Comparison of ENCODE assay signal across 8 cellular contexts in genomic region chr7:101538596-101539459, GRCh38.
A peak's percentile ranks its signal among the peaks of the same experiment; 100 is the strongest.
DNase-seq lines count a peak whose midpoint lies in the region; ATAC-seq, FAIRE-seq and TF ChIP-seq lines count a peak whose summit lies in the region.

No MANE protein-coding gene starts in this region.

- POLR2A ChIA-PET in Panc1 (lab: Charles Lee) = interaction anchor here (0.6 kb wide), 1 partner anchor 183 kb away, joined by 3 read pairs; no protein-coding TSS in a partner anchor

- no peak for FAIRE-seq in frontal cortex (lab: Jason Lieb, UNC)

- intact Hi-C loops in Panc1 (cut with micrococcal nuclease; ENCODE audit: unreplicated experiment) = no loop called here
- intact Hi-C loops in vagina (cut with DNase I) = loop anchor here (2.0 kb wide), 1 partner anchor 728 kb away; no protein-coding TSS in a partner anchor

- H3K27ac ChIP-seq in Panc1 (ENCODE audit: low read length) (peak overlapping the region; percentile 18; the same call in 1 of the 2 replicates), vagina (no peak overlapping the region)

- CTCF ChIA-PET in Panc1 (lab: Charles Lee) = interaction anchor here (0.6 kb wide), 1 partner anchor 350 kb away, joined by 4 read pairs; no protein-coding TSS in a partner anchor

- TF ChIP-seq POLR2A in vagina (IDR thresholded peaks at IDR 0.05) = no peak

- H3K27me3 ChIP-seq in Panc1 (ENCODE audit: control insufficient read depth, insufficient read depth, low read length) = no peaks in the 10 kb centered on the region
- H3K27me3 ChIP-seq in vagina = no peaks in the 10 kb centered on the region

- no TSS peak for BruUV-seq in Panc1 (replicated peaks; lab: Mats Ljungman, UMichigan)

- no peaks in the 10 kb centered on the region for H3K36me3 ChIP-seq in Panc1 (ENCODE audit: control insufficient read depth, insufficient read depth, low read length)
- no peaks in the 10 kb centered on the region for H3K36me3 ChIP-seq in vagina

- TF ChIP-seq CTCF in Panc1 (IDR thresholded peaks at IDR 0.05) (peak; percentile 96), vagina (IDR thresholded peaks at IDR 0.05) (peak; percentile 69 to 82 (median 81))

- peak; percentile 78 for ATAC-seq in Panc1
- ATAC-seq in GM18868 (IDR thresholded peaks at IDR 0.05; ENCODE audit: unreplicated experiment) = no peak

- H3K4me1 ChIP-seq in Panc1 (ENCODE audit: control insufficient read depth, insufficient read depth, low read length) = peaks cover 40% of the 10 kb centered on the region
- no peaks in the 10 kb centered on the region for H3K4me1 ChIP-seq in vagina

- in situ Hi-C loops in Panc1 (cut with HindIII; ENCODE audit: low pct_unique_long_range_greater_than_20kb, low sequenced_read_pairs) = no loop called here

- no peak overlapping the region; a peak in 1 of 4 replicates for H3K4me3 ChIP-seq in Panc1 (ENCODE audit: low read depth in 2 of 2, low read length in 2 of 2)
- H3K4me3 ChIP-seq in vagina = no peak overlapping the region

- H3K9me3 ChIP-seq in Panc1 (ENCODE audit: control insufficient read depth, insufficient read depth, low read depth, low read length) = no peaks in the 10 kb centered on the region
- H3K9me3 ChIP-seq in vagina = no peaks in the 10 kb centered on the region

- DNase-seq in AG08396 (ENCODE audit: low spot score) (peak; percentile 87), GM19240 (ENCODE audit: insufficient read length, low spot score) (peak; percentile 55), Panc1 (ENCODE audit: low read depth, low spot score) (no peak), frontal cortex (ENCODE audit: low spot score in 2 of 2) (peak; percentile 44 to 75), pons (ENCODE audit: low spot score) (peak; percentile 5), vagina (ENCODE audit: extremely low spot score in 2 of 2) (no peak)
- peak; percentile 36 for DNase-seq in activated T-helper 9 cell treated with anti-CD3 and anti-CD28 coated beads, Interleukin-2, amount 50 U/mL, for 16 hours (ENCODE audit: low read depth)

Comparison
In these comparisons a context has a peak if more than half of its experiments do, and no peak if none do; other contexts are left out.
1. DNase-seq: peak in AG08396 (single experiment), GM19240 (single experiment), activated T-helper 9 cell treated with anti-CD3 and anti-CD28 coated beads, Interleukin-2, amount 50 U/mL, for 16 hours (single experiment), frontal cortex (2 of 2) and pons (single experiment); none in Panc1 (single experiment) and vagina (0 of 2).